Comparison of ENCODE assay signal across 8 cellular contexts in the genomic region with DNA sequence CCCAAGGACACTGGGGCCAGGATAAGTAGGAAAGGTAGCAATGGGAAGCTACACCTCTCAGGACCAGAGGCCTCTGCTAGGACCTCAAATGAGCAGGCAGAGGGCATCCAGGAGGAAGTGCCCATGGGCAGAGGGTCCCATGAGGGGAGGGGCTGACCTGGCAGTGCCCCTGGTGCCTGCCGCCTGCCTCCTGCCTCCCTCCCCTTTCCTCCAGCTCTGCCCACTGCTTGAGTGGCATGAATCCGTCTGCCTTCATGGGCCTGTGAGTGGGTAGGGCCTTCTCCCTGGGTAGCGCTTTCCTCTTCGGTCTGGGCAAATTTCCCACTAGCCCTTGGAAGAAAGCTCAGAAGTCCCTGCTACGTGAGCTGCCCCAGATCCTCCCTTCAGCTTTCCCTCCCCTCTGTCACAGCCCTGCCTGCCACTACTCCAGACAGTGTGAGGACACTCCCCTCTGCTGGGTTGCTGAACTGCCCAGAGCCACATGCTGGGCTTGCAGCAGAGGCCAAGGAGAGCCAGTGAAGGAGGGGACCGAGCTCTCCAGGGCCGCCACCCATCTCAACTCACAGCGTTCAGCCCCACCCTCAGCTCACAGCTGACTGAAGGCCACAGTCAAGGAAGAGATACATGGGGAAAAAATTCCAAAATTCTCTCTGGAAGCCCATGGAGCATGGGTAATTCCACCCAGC.
DNase-seq lines count a peak whose midpoint lies in the region; ATAC-seq and TF ChIP-seq lines count a peak whose summit lies in the region.

No MANE protein-coding gene starts in this region.

- no peak for TF ChIP-seq POLR2A in testis (IDR thresholded peaks at IDR 0.05)

- H3K36me3 ChIP-seq in WERI-Rb-1: no peaks in the 10 kb centered on the region
- H3K36me3 ChIP-seq in testis (ENCODE audit: low read depth, missing control alignments): no peaks in the 10 kb centered on the region

- peak; percentile 17; the same call in 1 of the 2 replicates for TF ChIP-seq CTCF in WERI-Rb-1 (IDR thresholded peaks at IDR 0.05; ENCODE audit: low read depth, low read length)
- TF ChIP-seq CTCF in testis (IDR thresholded peaks at IDR 0.05): no peak

- ATAC-seq in GM18520 (IDR thresholded peaks at IDR 0.05; ENCODE audit: unreplicated experiment): no peak

- H3K9me3 ChIP-seq in WERI-Rb-1 (ENCODE audit: severe bottlenecking) (no peaks in the 10 kb centered on the region), testis (no peaks in the 10 kb centered on the region)

- H3K4me3 ChIP-seq in WERI-Rb-1 (ENCODE audit: low read depth, low read length) (no peak overlapping the region), testis (no peak overlapping the region)

- 48 to 63% methylated on average over 8 of the region's 8 CpGs for WGBS in testis, 2 donors

- H3K27ac ChIP-seq in WERI-Rb-1: no peak overlapping the region
- H3K27ac ChIP-seq in testis: no peak overlapping the region

- H3K27me3 ChIP-seq in WERI-Rb-1 (ENCODE audit: insufficient read depth, low read depth, severe bottlenecking) (no peaks in the 10 kb centered on the region), testis (no peaks in the 10 kb centered on the region)

- intact Hi-C loops in testis (cut with DNase I; ENCODE audit: low total_unique reads): no loop called here

- H3K4me1 ChIP-seq in testis: peaks cover 28% of the 10 kb centered on the region

- peak; percentile 1 for DNase-seq in activated CD4-positive, alpha-beta T cell treated with anti-CD3 and anti-CD28 coated beads for 1 hour
- no peak for DNase-seq in activated CD4-positive, alpha-beta T cell treated with anti-CD3 and anti-CD28 coated beads, Interleukin-2, amount 50 U/mL, for 48 hours
- DNase-seq in WERI-Rb-1 (peak; percentile 67), islet precursor cell (peak; percentile 81), testis (peak; percentile 86), NOMO-1 (lab: John Stamatoyannopoulos, UW; ENCODE audit: unreplicated experiment in 2 of 2) (no peak), NCI-H226 (no peak)

Comparison
In these comparisons a context has a peak if more than half of its experiments do, and no peak if none do; other contexts are left out.
1. DNase-seq: peak in activated CD4-positive, alpha-beta T cell treated with anti-CD3 and anti-CD28 coated beads for 1 hour (single experiment), WERI-Rb-1 (single experiment), islet precursor cell (single experiment) and testis (single experiment); none in activated CD4-positive, alpha-beta T cell treated with anti-CD3 and anti-CD28 coated beads, Interleukin-2, amount 50 U/mL, for 48 hours (0 of 2), NOMO-1 (0 of 2) and NCI-H226 (single experiment).